Comparison of ENCODE assay signal across 8 cellular contexts in genomic region chr15:101724675-101725005, GRCh38. TPM values are rescaled to one million over a fixed set of nuclear protein-coding genes. Genes with fewer than 3 reads are reported as not detected.
A peak's percentile ranks its signal among the peaks of the same experiment; 100 is the strongest.
DNase-seq lines count a peak whose midpoint lies in the region; ATAC-seq, FAIRE-seq and TF ChIP-seq lines count a peak whose summit lies in the region.

No MANE protein-coding gene starts in this region.

- CTCF ChIA-PET in Calu3 (lab: Charles Lee), result no interaction called here
- CTCF ChIA-PET in endothelial cell of umbilical vein (lab: Charles Lee), result interaction anchor here (1.1 to 1.4 kb wide), 2 partner anchors 16 to 436 kb away, joined by 3 read pairs; no protein-coding TSS in a partner anchor

- H3K9me1 ChIP-seq in endothelial cell of umbilical vein (replicated peaks; ENCODE audit: control insufficient read depth, extremely low read depth, insufficient read depth, low read length), result no peaks in the 10 kb centered on the region

- dilution Hi-C loops in endothelial cell of umbilical vein (cut with MboI; ENCODE audit: extremely low pct_ligation_motif_present, low sequenced_read_pairs), result no loop called here

- TF ChIP-seq POLR2A in endothelial cell of umbilical vein (IDR thresholded peaks at IDR 0.05; ENCODE audit: low read depth, low read length), result no peak
- TF ChIP-seq POLR2A in prostate gland (IDR thresholded peaks at IDR 0.05), result no peak

- POLR2A ChIA-PET in endothelial cell of umbilical vein (lab: Charles Lee), result no interaction called here

- no peaks in the 10 kb centered on the region for H3K9me3 Mint-ChIP-seq in Calu3 (ENCODE audit: low read depth, unreplicated experiment)

- H3K4me3 ChIP-seq in MG63, result peak overlapping the region; percentile 75
- H3K4me3 ChIP-seq in endothelial cell of umbilical vein (replicated peaks in 1 of 3; ENCODE audit: insufficient read depth in 1 of 3, low read depth in 1 of 3, low read length in 3 of 3), result no peak overlapping the region
- H3K4me3 ChIP-seq in prostate gland, result peak overlapping the region; percentile 84 to 85

- H3K36me3 ChIP-seq in MG63 (peaks cover 18% of the 10 kb centered on the region), endothelial cell of umbilical vein (ENCODE audit: control insufficient read depth in 2 of 2, extremely low read depth in 1 of 2, insufficient read depth in 2 of 2, low read length in 2 of 2) (no peaks in the 10 kb centered on the region), prostate gland (no peaks in the 10 kb centered on the region)

- intact Hi-C loops in Calu3 (cut with micrococcal nuclease; ENCODE audit: unreplicated experiment), result loop anchor here (5.0 kb wide), 1 partner anchor 72 kb away; the partner anchor contains the start of gene TM2D3
- intact Hi-C loops in endothelial cell of umbilical vein (cut with micrococcal nuclease), result loop anchor here (1.0 kb wide), 3 partner anchors 72 to 430 kb away; partner anchors contain the start of gene TM2D3
- intact Hi-C loops in prostate gland (cut with DNase I), result no loop called here

- 31% methylated on average over 8 of the region's 8 CpGs for WGBS in prostate gland

- peak overlapping the region; percentile 67 for H2AFZ ChIP-seq in endothelial cell of umbilical vein (ENCODE audit: low read depth, low read length)

- H3K4me2 ChIP-seq in endothelial cell of umbilical vein (ENCODE audit: insufficient read depth, low read length), result peak overlapping the region; percentile 34

- H3K27ac ChIP-seq in endothelial cell of umbilical vein (ENCODE audit: insufficient read depth, low read depth, low read length) (no peak overlapping the region), prostate gland (peak overlapping the region; percentile 40 to 92)

- H3K79me2 ChIP-seq in endothelial cell of umbilical vein (ENCODE audit: control insufficient read depth, insufficient read depth, low read length), result no peaks in the 10 kb centered on the region

- no peaks in the 10 kb centered on the region for H3K4me1 Mint-ChIP-seq in Calu3 (ENCODE audit: low read depth, unreplicated experiment)

- no peak for DNase-seq in Calu3
- DNase-seq in MG63, result no peak
- DNase-seq in endothelial cell of umbilical vein (ENCODE audit: low read depth, low spot score), result no peak
- no peak for DNase-seq in prostate gland (ENCODE audit: low spot score)
- no peak for DNase-seq in foreskin melanocyte
- DNase-seq in T1000 (lab: John Stamatoyannopoulos, UW), result no peak
- no peak for DNase-seq in A172 (ENCODE audit: low spot score)

- no peak for FAIRE-seq in endothelial cell of umbilical vein (lab: Jason Lieb, UNC)

- no peak for ATAC-seq in HG02970 (IDR thresholded peaks at IDR 0.05; ENCODE audit: low FRiP score, unreplicated experiment)

- H3K9me3 ChIP-seq in MG63 (no peaks in the 10 kb centered on the region), endothelial cell of umbilical vein (replicated peaks; ENCODE audit: control insufficient read depth, insufficient read depth, low read length) (no peaks in the 10 kb centered on the region), prostate gland (no peaks in the 10 kb centered on the region)

- no peak overlapping the region for H3K9ac ChIP-seq in endothelial cell of umbilical vein (replicated peaks; ENCODE audit: extremely low read depth, insufficient read depth, low read length)

- H3K4me1 ChIP-seq in endothelial cell of umbilical vein (ENCODE audit: control insufficient read depth, extremely low read depth, insufficient read depth, low read length) (peaks cover 5% of the 10 kb centered on the region), prostate gland (replicated peaks) (no peaks in the 10 kb centered on the region)

- H3K27me3 ChIP-seq in MG63, result no peaks in the 10 kb centered on the region
- no peaks in the 10 kb centered on the region for H3K27me3 ChIP-seq in endothelial cell of umbilical vein (ENCODE audit: control insufficient read depth in 2 of 2, insufficient read depth in 2 of 2, low read length in 2 of 2)
- no peaks in the 10 kb centered on the region for H3K27me3 ChIP-seq in prostate gland (replicated peaks; ENCODE audit: insufficient read depth)

- no peak overlapping the region for H3K27ac Mint-ChIP-seq in Calu3 (ENCODE audit: unreplicated experiment)

- BruUV-seq in Calu3 (replicated peaks; lab: Mats Ljungman, UMichigan), result no TSS peak
- BruUV-seq in endothelial cell of umbilical vein (replicated peaks; lab: Mats Ljungman, UMichigan), result no TSS peak

- H3K4me3 Mint-ChIP-seq in Calu3 (ENCODE audit: low read depth, unreplicated experiment), result peak overlapping the region; percentile 73

- peaks cover 10% of the 10 kb centered on the region for H3K36me3 Mint-ChIP-seq in Calu3 (ENCODE audit: insufficient read depth, unreplicated experiment)

- peaks cover 19% of the 10 kb centered on the region for H3K27me3 Mint-ChIP-seq in Calu3 (ENCODE audit: unreplicated experiment)

- TF ChIP-seq CTCF in Calu3 (IDR thresholded peaks at IDR 0.05; ENCODE audit: unreplicated experiment) (no peak), endothelial cell of umbilical vein (IDR thresholded peaks at IDR 0.05; ENCODE audit: extremely low read depth in 1 of 2, insufficient read depth in 1 of 2, low read depth in 1 of 2, low read length in 2 of 2) (no peak), prostate gland (IDR thresholded peaks at IDR 0.05) (no peak)

- no peaks in the 10 kb centered on the region for H4K20me1 ChIP-seq in endothelial cell of umbilical vein (replicated peaks; ENCODE audit: control insufficient read depth, extremely low read depth, insufficient read depth, low read length)

TF ChIP-seq in endothelial cell of umbilical vein, 7 proteins besides CTCF, POLR2A, EP300 and RAD21:
- TF ChIP-seq, protein P1, sequence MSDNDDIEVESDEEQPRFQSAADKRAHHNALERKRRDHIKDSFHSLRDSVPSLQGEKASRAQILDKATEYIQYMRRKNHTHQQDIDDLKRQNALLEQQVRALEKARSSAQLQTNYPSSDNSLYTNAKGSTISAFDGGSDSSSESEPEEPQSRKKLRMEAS (IDR thresholded peaks at IDR 0.05; ENCODE audit: insufficient read depth, insufficient read length), result no peak

RNA-seq across cellular contexts. Expression of gene TARS3, which starts 0.4 kb away (rescaled TPM):
- 3.8 and 4.1 TPM in 2 replicates for total RNA-seq in Calu3 (2022)
- 9.1 and 11.4 TPM in 2 replicates for total RNA-seq in MG63 (2014; rRNA removed; shearing (Covaris generic); ENCODE audit: low replicate concordance)
- total RNA-seq in endothelial cell of umbilical vein, result 7.7 and 8.2 TPM in 2 replicates
- 0.91 and 0.94 TPM in 2 replicates for polyA plus RNA-seq in endothelial cell of umbilical vein
- polyA plus RNA-seq in endothelial cell of umbilical vein (2011; cell fraction: cytosol; rRNA removed), result 1.6 and 2.0 TPM in 2 replicates
- polyA plus RNA-seq in endothelial cell of umbilical vein (2011; cell fraction: nucleus; rRNA removed), result 5.6 and 5.7 TPM in 2 replicates
- polyA plus RNA-seq in endothelial cell of umbilical vein (2012), result 4.2 and 4.6 TPM in 2 replicates
- 2.5 and 3.5 TPM in 2 replicates for polyA minus RNA-seq in endothelial cell of umbilical vein
- 1.7 TPM for polyA minus RNA-seq in endothelial cell of umbilical vein (2011; cell fraction: cytosol; rRNA and poly(A)+ RNA removed)
- 6.7 and 7.5 TPM in 2 replicates for polyA minus RNA-seq in endothelial cell of umbilical vein (2011; cell fraction: nucleus; rRNA and poly(A)+ RNA removed)
- 10 to 100 TPM; 16.8 to 22.5 TPM for total RNA-seq in prostate gland
- total RNA-seq in A172 (2014; rRNA removed; shearing (Covaris generic)), result 3.0 and 3.2 TPM in 2 replicates

Comparison
In these comparisons a context has a peak if more than half of its experiments do, and no peak if none do; other contexts are left out.
1. H3K4me3 ChIP-seq: peak in MG63 (single experiment) and prostate gland (2 of 2); none in endothelial cell of umbilical vein (0 of 3).